In the genomic region with DNA sequence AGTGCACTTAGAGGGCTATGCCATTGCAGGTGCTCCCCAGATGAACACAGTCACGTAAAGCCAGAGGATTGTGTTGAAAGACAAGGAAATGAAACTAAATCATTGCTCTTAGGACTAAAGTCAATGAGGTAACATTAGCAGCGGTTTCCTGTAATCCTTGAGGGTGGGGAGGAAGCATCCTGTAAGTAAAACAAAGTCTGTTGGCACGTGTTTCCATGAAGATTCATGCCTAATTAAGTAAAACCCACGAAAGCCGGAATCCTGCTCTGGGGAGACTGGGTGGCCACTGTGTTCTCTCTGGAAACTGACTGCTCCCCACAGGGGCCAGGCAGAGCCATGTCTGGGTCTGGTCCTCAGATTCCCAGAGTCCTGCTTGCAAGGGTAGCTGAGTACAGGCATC, we compare ENCODE assay signal across 8 cellular contexts. TPM values are rescaled to one million over a fixed set of nuclear protein-coding genes. Genes with fewer than 3 reads are reported as not detected.
DNase-seq lines count a peak whose midpoint lies in the region; ATAC-seq and TF ChIP-seq lines count a peak whose summit lies in the region.

No MANE protein-coding gene starts in this region.

- no peak for TF ChIP-seq POLR2A in NB4 (IDR thresholded peaks at IDR 0.05; ENCODE audit: extremely low read depth, insufficient read length)

- TF ChIP-seq CTCF in NB4 (IDR thresholded peaks at IDR 0.05; ENCODE audit: low read depth, low read length) = no peak

- ATAC-seq in GM21515 (IDR thresholded peaks at IDR 0.05; ENCODE audit: unreplicated experiment) = peak; percentile 72

- no peak overlapping the region for H3K4me3 ChIP-seq in NB4 (ENCODE audit: low read depth, low read length)

- DNase-seq in GM04504 (ENCODE audit: low read depth) = peak; percentile 52
- peak; percentile 33 for DNase-seq in NB4 (ENCODE audit: low read depth)
- DNase-seq in islet precursor cell = peak; percentile 78
- DNase-seq in mesenteric fat pad (ENCODE audit: low spot score) = no peak
- no peak for DNase-seq in AML-193 (lab: John Stamatoyannopoulos, UW)
- DNase-seq in cerebellar cortex (ENCODE audit: low spot score) = no peak
- DNase-seq in effector CD4-positive, alpha-beta T cell = no peak

RNA-seq across cellular contexts. Expression of gene STEAP1B, which starts 18.3 kb away (rescaled TPM):
- 2.6 TPM for total RNA-seq in mesenteric fat pad

Comparison
In these comparisons a context has a peak if more than half of its experiments do, and no peak if none do; other contexts are left out.
1. DNase-seq: peak in GM04504 (single experiment), NB4 (single experiment) and islet precursor cell (single experiment); none in mesenteric fat pad (single experiment), AML-193 (0 of 2), cerebellar cortex (single experiment) and effector CD4-positive, alpha-beta T cell (single experiment).